In genomic region chr1:110187139-110187890, GRCh38 we compare ENCODE assay signal across 16 cellular contexts. TPM values are rescaled to one million over a fixed set of nuclear protein-coding genes. Genes with fewer than 3 reads are reported as not detected.
DNase-seq lines count a peak whose midpoint lies in the region; ATAC-seq, FAIRE-seq and TF ChIP-seq lines count a peak whose summit lies in the region.
"Had no signal": no experiment of that assay in that cellular context is flagged by ENCODE, and none has a peak within 500 bp of the region (broad histone marks: within the 10 kb centered on the region; RNA-seq: fewer than 3 reads in every experiment).

No MANE protein-coding gene starts in this region.

- 74 to 79% methylated on average over 10 of the region's 10 CpGs for WGBS in body of pancreas, 2 donors
- WGBS in right cardiac atrium = 71% methylated on average over 10 of the region's 10 CpGs

- H3K9ac ChIP-seq in kidney (ENCODE audit: low read length in 2 of 2) = no peak overlapping the region

- no peaks in the 10 kb centered on the region for H3K27me3 ChIP-seq in body of pancreas
- no peaks in the 10 kb centered on the region for H3K27me3 ChIP-seq in right cardiac atrium (ENCODE audit: control insufficient read depth, insufficient read depth)

- H3K27ac ChIP-seq in body of pancreas (no peak overlapping the region), right cardiac atrium (ENCODE audit: low read length) (no peak overlapping the region), kidney (ENCODE audit: low read depth in 2 of 2, low read length in 2 of 2) (no peak overlapping the region)
- H3K27ac ChIP-seq: 22Rv1 had no signal

- H3K27me3 Mint-ChIP-seq in type B pancreatic cell = peaks cover 25% of the 10 kb centered on the region

- H3K4me1 Mint-ChIP-seq in type B pancreatic cell (ENCODE audit: unreplicated experiment) = peaks cover 21% of the 10 kb centered on the region

- H3K4me1 ChIP-seq in body of pancreas = peaks cover 8% of the 10 kb centered on the region
- H3K4me1 ChIP-seq in right cardiac atrium (ENCODE audit: control insufficient read depth, insufficient read depth, low read length) = peaks cover 9% of the 10 kb centered on the region
- no peaks in the 10 kb centered on the region for H3K4me1 ChIP-seq in kidney (ENCODE audit: control insufficient read depth in 1 of 2, insufficient read depth in 1 of 2, low read depth in 1 of 2, low read length in 2 of 2)

- ATAC-seq in body of pancreas (peak; percentile 66), right cardiac atrium (peak; percentile 61 to 64)
- ATAC-seq: activated CD4-positive, alpha-beta T cell treated with anti-CD3 and anti-CD28 coated beads for 36 hours had no signal

- H3K9me3 Mint-ChIP-seq in type B pancreatic cell = no peaks in the 10 kb centered on the region
- H3K9me3 Mint-ChIP-seq: stimulated activated naive CD8-positive, alpha-beta T cell treated with anti-CD3 and anti-CD28 coated beads, Interleukin-15, Interleukin-2, amounts not matched to agents 100 ng/mL and 50 ng/mL, for 24 hours had no signal

- no peaks in the 10 kb centered on the region for H3K36me3 Mint-ChIP-seq in type B pancreatic cell

- H3K9me3 ChIP-seq in body of pancreas (no peaks in the 10 kb centered on the region), right cardiac atrium (ENCODE audit: control insufficient read depth, low read length) (no peaks in the 10 kb centered on the region), kidney (ENCODE audit: control insufficient read depth in 1 of 2, low read length in 2 of 2) (no peaks in the 10 kb centered on the region)

- H3K4me3 ChIP-seq in body of pancreas (no peak overlapping the region), right cardiac atrium (ENCODE audit: low read length) (no peak overlapping the region), kidney (ENCODE audit: low read length in 2 of 2) (no peak overlapping the region)

- peak overlapping the region; percentile 35 for H3K27ac Mint-ChIP-seq in type B pancreatic cell
- H3K27ac Mint-ChIP-seq: activated CD4-positive, alpha-beta T cell treated with anti-CD3 and anti-CD28 coated beads for 36 hours had no signal

- DNase-seq in NCI-H2171 treated with DMSO at 0.1 percent for 48 hours (lab: John Stamatoyannopoulos, UW) (peak; percentile 19), NCI-H2171 (lab: John Stamatoyannopoulos, UW) (no peak), body of pancreas (peak in 2 of 4 donors; percentile 38 to 51), right cardiac atrium (no peak), type B pancreatic cell (ENCODE audit: extremely low spot score, unreplicated experiment) (no peak), NCI-H1930 (lab: John Stamatoyannopoulos, UW) (no peak), RPMI8226 (no peak), kidney (no peak)
- DNase-seq: activated CD4-positive, alpha-beta T cell treated with anti-CD3 and anti-CD28 coated beads for 36 hours; central memory CD4-positive, alpha-beta T cell; DMS53; NCI-H774; nucleus accumbens; stimulated activated CD4-positive, alpha-beta T cell treated with anti-CD3 and anti-CD28 coated beads, Interleukin-4, amount 100 ng/mL, for 1 hour had no signal

- H3K4me3 Mint-ChIP-seq in type B pancreatic cell = no peak overlapping the region
- H3K4me3 Mint-ChIP-seq: activated CD4-positive, alpha-beta T cell treated with anti-CD3 and anti-CD28 coated beads for 36 hours; stimulated activated naive CD8-positive, alpha-beta T cell treated with anti-CD3 and anti-CD28 coated beads, Interleukin-15, Interleukin-2, amounts not matched to agents 100 ng/mL and 50 ng/mL, for 24 hours had no signal

- H3K36me3 ChIP-seq in body of pancreas (replicated peaks in 1 of 2; ENCODE audit: insufficient read depth in 1 of 2, low read depth in 2 of 2) = no peaks in the 10 kb centered on the region
- H3K36me3 ChIP-seq in kidney (ENCODE audit: control insufficient read depth in 1 of 2, insufficient read depth in 2 of 2, low read length in 2 of 2) = no peaks in the 10 kb centered on the region

- no peak for TF ChIP-seq POLR2A in body of pancreas (IDR thresholded peaks at IDR 0.05)

- intact Hi-C loops in body of pancreas (cut with DNase I) = no loop called here
- intact Hi-C loops in right cardiac atrium (cut with DNase I) = no loop called here
- intact Hi-C loops in kidney (cut with DNase I) = no loop called here

- TF ChIP-seq CTCF in body of pancreas (IDR thresholded peaks at IDR 0.05) (no peak), type B pancreatic cell (conservative IDR thresholded peaks at IDR 0.05) (no peak), kidney (IDR thresholded peaks at IDR 0.05; ENCODE audit: borderline replicate concordance, extremely low read depth, insufficient read depth) (no peak)

- FAIRE-seq in kidney (lab: Jason Lieb, UNC) = no peak

RNA-seq across cellular contexts. Expression of gene KCNC4, which starts 22.8 kb away (rescaled TPM):
- total RNA-seq in body of pancreas (10 to 100 TPM in 1 of 2 donors, 1 to 10 TPM in 1; 8.6 to 12.7 TPM), right cardiac atrium (1 to 10 TPM; 6.5 to 8.5 (median 7.0) TPM), type B pancreatic cell (ENCODE audit: low replicate concordance) (3.4 and 4.8 TPM in 2 replicates), kidney (52.9 TPM)
- polyA plus RNA-seq in right cardiac atrium (4.1 TPM), kidney (ENCODE audit: insufficient read depth, low read depth, low replicate concordance) (12.9 TPM)

RNA-seq across cellular contexts. Expression of gene SLC6A17, which starts 37.0 kb away (rescaled TPM):
- total RNA-seq in body of pancreas (under 1 TPM; 0.52 to 0.99 TPM), right cardiac atrium (under 1 TPM in 1 of 4 donors, not detected in 3; 0.06 TPM), type B pancreatic cell (ENCODE audit: low replicate concordance) (0.50 and 0.58 TPM in 2 replicates), kidney (2.3 TPM)
- polyA plus RNA-seq in right cardiac atrium (0.02 TPM), kidney (ENCODE audit: insufficient read depth, low read depth, low replicate concordance) (1.7 TPM)
